ENCODE assay signal across 25 cellular contexts in genomic region chr17:20224379-20224778, GRCh38.
A peak's percentile ranks its signal among the peaks of the same experiment; 100 is the strongest.
DNase-seq lines count a peak whose midpoint lies in the region; ATAC-seq and TF ChIP-seq lines count a peak whose summit lies in the region.
"Had no signal": no experiment of that assay in that cellular context is flagged by ENCODE, and none has a peak within 500 bp of the region (broad histone marks: within the 10 kb centered on the region; RNA-seq: fewer than 3 reads in every experiment).

No MANE protein-coding gene starts in this region.

- H4K8ac ChIP-seq in mesendoderm (ENCODE audit: low read depth, low read length): no peak overlapping the region

- peaks cover 25% of the 10 kb centered on the region for H3K36me3 ChIP-seq in RWPE2 (ENCODE audit: low read depth)
- H3K36me3 ChIP-seq in mesendoderm (ENCODE audit: control insufficient read depth, insufficient read depth, low read length): no peaks in the 10 kb centered on the region
- no peaks in the 10 kb centered on the region for H3K36me3 ChIP-seq in ovary
- H3K36me3 ChIP-seq: neural progenitor cell, thyroid gland had no signal

- no peak for TF ChIP-seq EP300 in ovary (IDR thresholded peaks at IDR 0.05)

- H3K27ac ChIP-seq in C4-2B: peak overlapping the region; percentile 44
- peak overlapping the region; percentile 44 for H3K27ac ChIP-seq in RWPE2 (ENCODE audit: poor library complexity, severe bottlenecking)
- no peak overlapping the region for H3K27ac ChIP-seq in mesendoderm (ENCODE audit: low read depth, low read length)
- no peak overlapping the region for H3K27ac ChIP-seq in ovary
- H3K27ac ChIP-seq: neural progenitor cell, parathyroid adenoma, thyroid gland had no signal

- H3K4me2 ChIP-seq in mesendoderm (ENCODE audit: low read length): no peak overlapping the region
- H3K4me2 ChIP-seq: neural progenitor cell had no signal

- DNase-seq in RWPE2 (ENCODE audit: low spot score): no peak
- no peak for DNase-seq in mesendoderm
- no peak for DNase-seq in activated effector memory CD4-positive, alpha-beta T cell treated with Interleukin-2 at 50 U/mL for 16 hours
- DNase-seq in ovary: no peak
- DNase-seq in NCI-H526 (lab: John Stamatoyannopoulos, UW): no peak
- no peak for DNase-seq in GM19238 (ENCODE audit: insufficient read length, low spot score)
- DNase-seq: activated CD4-positive, alpha-beta T cell treated with anti-CD3 and anti-CD28 coated beads, Interleukin-2, amount 10 ng/mL, durations not matched to agents 7 days and 5 days; activated gamma-delta T cell; activated naive CD8-positive, alpha-beta T cell treated with anti-CD3 and anti-CD28 coated beads for 36 hours; activated T-cell treated with anti-CD3 and anti-CD28 coated beads, Interleukin-2, amount 50 U/mL, for 1 hour; aorta; CD4-positive, alpha-beta memory T cell; immature natural killer cell; NCI-H1417 treated with DMSO at 0.1 percent for 48 hours; NCI-H345; stimulated activated CD4-positive, alpha-beta T cell treated with anti-CD3 and anti-CD28 coated beads, Interleukin-2, amount 100 ng/mL, for 24 hours; T-helper 9 cell; thyroid gland had no signal

- H3K4ac ChIP-seq in mesendoderm (ENCODE audit: low read depth, low read length): no peak overlapping the region

- peaks cover 8% of the 10 kb centered on the region for H3K79me1 ChIP-seq in mesendoderm (ENCODE audit: low read length)

- no peak overlapping the region for H3K9ac ChIP-seq in mesendoderm (ENCODE audit: low read length)
- H3K9ac ChIP-seq: neural progenitor cell, parathyroid adenoma had no signal

- H3K56ac ChIP-seq in mesendoderm (ENCODE audit: low read length): peak overlapping the region; percentile 37

- peaks cover 45% of the 10 kb centered on the region for H3K36me3 Mint-ChIP-seq in dendritic cell treated with granulocyte-macrophage colony-stimulating factor and Interleukin-4, amounts not matched to agents 40 ng/mL and 50 ng/mL, for 4 days (ENCODE audit: low read depth)
- H3K36me3 Mint-ChIP-seq: activated naive CD8-positive, alpha-beta T cell treated with anti-CD3 and anti-CD28 coated beads for 36 hours; memory B cell had no signal

- H3K4me3 ChIP-seq in RWPE2 (ENCODE audit: severe bottlenecking) (no peak overlapping the region), mesendoderm (ENCODE audit: low read length) (no peak overlapping the region), ovary (no peak overlapping the region)
- H3K4me3 ChIP-seq: neural progenitor cell, thyroid gland had no signal

- no peak overlapping the region for H2AK5ac ChIP-seq in mesendoderm (ENCODE audit: low read length)

- no CpG with 5 or more reads among the region's 3 CpGs for WGBS in mesendoderm (ENCODE audit: extremely low coverage, insufficient coverage, low lambda C conversion rate)
- 43 to 75% (median 46%) methylated on average over 3 of the region's 3 CpGs for WGBS in ovary, 3 donors

- no peak for ATAC-seq in RWPE2 (ENCODE audit: low read depth)

- no peak overlapping the region for H3K23ac ChIP-seq in mesendoderm (ENCODE audit: low read length)

- no peak overlapping the region for H3K4me3 Mint-ChIP-seq in dendritic cell treated with granulocyte-macrophage colony-stimulating factor and Interleukin-4, amounts not matched to agents 40 ng/mL and 50 ng/mL, for 4 days
- H3K4me3 Mint-ChIP-seq: activated CD4-positive, alpha-beta T cell treated with anti-CD3 and anti-CD28 coated beads, Interleukin-2, amount 10 ng/mL, durations not matched to agents 7 days and 5 days; activated naive CD8-positive, alpha-beta T cell treated with anti-CD3 and anti-CD28 coated beads for 36 hours; CD4-positive, alpha-beta memory T cell; central memory CD8-positive, alpha-beta T cell; immature natural killer cell; memory B cell; neural progenitor cell; stimulated activated naive CD8-positive, alpha-beta T cell treated with anti-CD3 and anti-CD28 coated beads, Interleukin-15, Interleukin-2, amounts not matched to agents 100 ng/mL and 50 ng/mL, for 24 hours had no signal

- no peak overlapping the region for H2BK15ac ChIP-seq in mesendoderm (replicated peaks; ENCODE audit: low read depth)

- no peaks in the 10 kb centered on the region for H3K27me3 Mint-ChIP-seq in dendritic cell treated with granulocyte-macrophage colony-stimulating factor and Interleukin-4, amounts not matched to agents 40 ng/mL and 50 ng/mL, for 4 days
- H3K27me3 Mint-ChIP-seq: activated naive CD8-positive, alpha-beta T cell treated with anti-CD3 and anti-CD28 coated beads for 36 hours; CD4-positive, alpha-beta memory T cell; memory B cell; stimulated activated naive CD8-positive, alpha-beta T cell treated with anti-CD3 and anti-CD28 coated beads, Interleukin-15, Interleukin-2, amounts not matched to agents 100 ng/mL and 50 ng/mL, for 24 hours had no signal

- no peak overlapping the region for H3K18ac ChIP-seq in mesendoderm (ENCODE audit: low read length)

- H3K4me1 Mint-ChIP-seq in dendritic cell treated with granulocyte-macrophage colony-stimulating factor and Interleukin-4, amounts not matched to agents 40 ng/mL and 50 ng/mL, for 4 days (ENCODE audit: low read depth): peaks cover 16% of the 10 kb centered on the region
- H3K4me1 Mint-ChIP-seq: central memory CD8-positive, alpha-beta T cell; memory B cell had no signal

- H3K9me3 ChIP-seq in RWPE2 (ENCODE audit: severe bottlenecking): no peaks in the 10 kb centered on the region
- H3K9me3 ChIP-seq in ovary: no peaks in the 10 kb centered on the region
- H3K9me3 ChIP-seq: thyroid gland had no signal

- no peak overlapping the region for H4K5ac ChIP-seq in mesendoderm (ENCODE audit: low read length)

- no peaks in the 10 kb centered on the region for H3K9me3 Mint-ChIP-seq in dendritic cell treated with granulocyte-macrophage colony-stimulating factor and Interleukin-4, amounts not matched to agents 40 ng/mL and 50 ng/mL, for 4 days
- H3K9me3 Mint-ChIP-seq: activated CD4-positive, alpha-beta T cell treated with anti-CD3 and anti-CD28 coated beads, Interleukin-2, amount 10 ng/mL, durations not matched to agents 7 days and 5 days; activated naive CD8-positive, alpha-beta T cell treated with anti-CD3 and anti-CD28 coated beads for 36 hours; central memory CD8-positive, alpha-beta T cell; immature natural killer cell; stimulated activated naive CD8-positive, alpha-beta T cell treated with anti-CD3 and anti-CD28 coated beads, Interleukin-15, Interleukin-2, amounts not matched to agents 100 ng/mL and 50 ng/mL, for 24 hours had no signal

- no peak overlapping the region for H2BK5ac ChIP-seq in mesendoderm (ENCODE audit: low read length)

- H3K27me3 ChIP-seq in RWPE2 (ENCODE audit: insufficient read depth, poor library complexity, severe bottlenecking): no peaks in the 10 kb centered on the region
- H3K27me3 ChIP-seq in mesendoderm (ENCODE audit: insufficient read depth, low read length, poor library complexity): no peaks in the 10 kb centered on the region
- H3K27me3 ChIP-seq in ovary: no peaks in the 10 kb centered on the region
- H3K27me3 ChIP-seq: neural progenitor cell, thyroid gland had no signal

- H3K4me1 ChIP-seq in RWPE2 (ENCODE audit: insufficient read depth, poor library complexity, severe bottlenecking) (peaks cover 19% of the 10 kb centered on the region), mesendoderm (ENCODE audit: control insufficient read depth, low read depth, low read length) (peaks cover 8% of the 10 kb centered on the region), ovary (ENCODE audit: insufficient read depth) (no peaks in the 10 kb centered on the region)
- H3K4me1 ChIP-seq: neural progenitor cell had no signal

- no peak for TF ChIP-seq POLR2A in ovary (IDR thresholded peaks at IDR 0.05)

- peak overlapping the region; percentile 23 for H3K27ac Mint-ChIP-seq in dendritic cell treated with granulocyte-macrophage colony-stimulating factor and Interleukin-4, amounts not matched to agents 40 ng/mL and 50 ng/mL, for 4 days
- H3K27ac Mint-ChIP-seq: activated CD4-positive, alpha-beta T cell treated with anti-CD3 and anti-CD28 coated beads, Interleukin-2, amount 10 ng/mL, durations not matched to agents 7 days and 5 days; activated naive CD8-positive, alpha-beta T cell treated with anti-CD3 and anti-CD28 coated beads for 36 hours; immature natural killer cell; memory B cell; stimulated activated naive CD8-positive, alpha-beta T cell treated with anti-CD3 and anti-CD28 coated beads, Interleukin-15, Interleukin-2, amounts not matched to agents 100 ng/mL and 50 ng/mL, for 24 hours had no signal

- intact Hi-C loops in dendritic cell treated with granulocyte-macrophage colony-stimulating factor and Interleukin-4, amounts not matched to agents 40 ng/mL and 50 ng/mL, for 4 days (cut with micrococcal nuclease): no loop called here
- intact Hi-C loops in ovary (cut with DNase I): no loop called here

- TF ChIP-seq CTCF in C4-2B (conservative IDR thresholded peaks at IDR 0.05) (no peak), RWPE2 (IDR thresholded peaks at IDR 0.05; ENCODE audit: poor library complexity, severe bottlenecking) (no peak), ovary (IDR thresholded peaks at IDR 0.05) (no peak)

- peaks cover 4% of the 10 kb centered on the region for H3K79me2 ChIP-seq in mesendoderm (ENCODE audit: control insufficient read depth, insufficient read depth, low read length)
- H3K79me2 ChIP-seq: parathyroid adenoma had no signal

- no peak overlapping the region for H2BK120ac ChIP-seq in mesendoderm (ENCODE audit: low read depth, low read length)

Comparison
In these comparisons a context has a peak if more than half of its experiments do, and no peak if none do; other contexts are left out.
1. H3K27ac ChIP-seq: peak in C4-2B (single experiment) and RWPE2 (single experiment); none in mesendoderm (single experiment) and ovary (0 of 2).